Comparison of ENCODE assay signal across 1 cellular context in genomic region chr10:70381491-70382421, GRCh38.
TF ChIP-seq lines count a peak whose summit lies in the region.

No MANE protein-coding gene starts in this region.

TF ChIP-seq in GM12878, 131 proteins besides CTCF, POLR2A, EP300 and RAD21:
- TF ChIP-seq HDAC6 (IDR thresholded peaks at IDR 0.05; ENCODE audit: unreplicated experiment), result peak; percentile 24
- peak; percentile 4 for TF ChIP-seq MYC (IDR thresholded peaks at IDR 0.05; ENCODE audit: insufficient read depth, insufficient read length, insufficient replicate concordance, low read length, severe bottlenecking)
- TF ChIP-seq RBBP5 (conservative IDR thresholded peaks at IDR 0.05), result no peak
- no peak for TF ChIP-seq CBX5 (IDR thresholded peaks at IDR 0.05; ENCODE audit: low read depth)
- 0 out of 2 replicates have a peak, but pooled peaks have one; percentile 36 for TF ChIP-seq SMARCA5 (IDR thresholded peaks at IDR 0.05)
- TF ChIP-seq, protein P1, sequence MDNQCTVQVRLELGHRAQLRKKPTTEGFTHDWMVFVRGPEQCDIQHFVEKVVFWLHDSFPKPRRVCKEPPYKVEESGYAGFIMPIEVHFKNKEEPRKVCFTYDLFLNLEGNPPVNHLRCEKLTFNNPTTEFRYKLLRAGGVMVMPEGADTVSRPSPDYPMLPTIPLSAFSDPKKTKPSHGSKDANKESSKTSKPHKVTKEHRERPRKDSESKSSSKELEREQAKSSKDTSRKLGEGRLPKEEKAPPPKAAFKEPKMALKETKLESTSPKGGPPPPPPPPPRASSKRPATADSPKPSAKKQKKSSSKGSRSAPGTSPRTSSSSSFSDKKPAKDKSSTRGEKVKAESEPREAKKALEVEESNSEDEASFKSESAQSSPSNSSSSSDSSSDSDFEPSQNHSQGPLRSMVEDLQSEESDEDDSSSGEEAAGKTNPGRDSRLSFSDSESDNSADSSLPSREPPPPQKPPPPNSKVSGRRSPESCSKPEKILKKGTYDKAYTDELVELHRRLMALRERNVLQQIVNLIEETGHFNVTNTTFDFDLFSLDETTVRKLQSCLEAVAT (IDR thresholded peaks at IDR 0.05), result peak; percentile 34; the same call in 1 of the 2 replicates
- no peak for TF ChIP-seq HCFC1 (IDR thresholded peaks at IDR 0.05; ENCODE audit: low read length)
- TF ChIP-seq CHD2 (IDR thresholded peaks at IDR 0.05; ENCODE audit: borderline replicate concordance, low read depth, low read length), result no peak
- TF ChIP-seq HDGF (IDR thresholded peaks at IDR 0.05), result 0 out of 2 replicates have a peak, but pooled peaks have one; percentile 26
- no peak for TF ChIP-seq NR2F1 (conservative IDR thresholded peaks at IDR 0.05)
- TF ChIP-seq, protein P2, sequence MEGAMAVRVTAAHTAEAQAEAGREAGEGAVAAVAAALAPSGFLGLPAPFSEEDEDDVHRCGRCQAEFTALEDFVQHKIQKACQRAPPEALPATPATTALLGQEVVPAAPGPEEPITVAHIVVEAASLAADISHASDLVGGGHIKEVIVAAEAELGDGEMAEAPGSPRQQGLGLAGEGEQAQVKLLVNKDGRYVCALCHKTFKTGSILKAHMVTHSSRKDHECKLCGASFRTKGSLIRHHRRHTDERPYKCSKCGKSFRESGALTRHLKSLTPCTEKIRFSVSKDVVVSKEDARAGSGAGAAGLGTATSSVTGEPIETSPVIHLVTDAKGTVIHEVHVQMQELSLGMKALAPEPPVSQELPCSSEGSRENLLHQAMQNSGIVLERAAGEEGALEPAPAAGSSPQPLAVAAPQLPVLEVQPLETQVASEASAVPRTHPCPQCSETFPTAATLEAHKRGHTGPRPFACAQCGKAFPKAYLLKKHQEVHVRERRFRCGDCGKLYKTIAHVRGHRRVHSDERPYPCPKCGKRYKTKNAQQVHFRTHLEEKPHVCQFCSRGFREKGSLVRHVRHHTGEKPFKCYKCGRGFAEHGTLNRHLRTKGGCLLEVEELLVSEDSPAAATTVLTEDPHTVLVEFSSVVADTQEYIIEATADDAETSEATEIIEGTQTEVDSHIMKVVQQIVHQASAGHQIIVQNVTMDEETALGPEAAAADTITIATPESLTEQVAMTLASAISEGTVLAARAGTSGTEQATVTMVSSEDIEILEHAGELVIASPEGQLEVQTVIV (IDR thresholded peaks at IDR 0.05; ENCODE audit: borderline replicate concordance, partially characterized antibody), result no peak
- TF ChIP-seq EGR1 (IDR thresholded peaks at IDR 0.05; ENCODE audit: borderline replicate concordance in 1 of 2, low read depth in 2 of 2, low read length in 2 of 2), result 0 out of 3 replicates have a peak, but pooled peaks of 1 of the 2 experiments have one; percentile 12
- peak in 1 of 2 experiments; percentile 18; a peak in 1 of 4 replicates for TF ChIP-seq BHLHE40 (IDR thresholded peaks at IDR 0.05; ENCODE audit: borderline replicate concordance in 1 of 2, low read depth in 2 of 2, low read length in 1 of 2)
- 0 out of 2 replicates have a peak, but pooled peaks have one; percentile 7 for TF ChIP-seq IRF4 (IDR thresholded peaks at IDR 0.05; ENCODE audit: low read depth, low read length)
TF ChIP-seq in GM12878: peak in this region for 8.
